8 cellular contexts compared by ENCODE assay signal in the genomic region with DNA sequence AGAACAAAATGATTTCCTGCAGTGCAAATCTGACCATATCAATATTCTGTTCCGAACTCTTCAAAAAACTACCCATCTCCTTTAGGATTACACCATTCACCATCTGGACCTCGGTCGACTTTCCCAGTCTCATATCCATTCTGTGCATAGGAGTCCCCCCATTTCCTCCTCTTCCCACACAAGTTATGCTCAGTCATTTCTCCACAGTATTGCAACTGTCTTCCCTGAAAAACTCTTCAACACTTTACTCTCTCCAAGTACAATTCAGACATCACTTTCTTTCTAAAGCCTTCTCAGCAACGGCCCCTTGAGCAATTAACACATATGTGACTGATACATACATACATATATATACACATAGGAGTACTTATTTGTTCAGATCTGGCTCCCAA. TPM values are rescaled to one million over a fixed set of nuclear protein-coding genes. Genes with fewer than 3 reads are reported as not detected.
DNase-seq lines count a peak whose midpoint lies in the region; TF ChIP-seq lines count a peak whose summit lies in the region.
"Had no signal": no experiment of that assay in that cellular context is flagged by ENCODE, and none has a peak within 500 bp of the region (broad histone marks: within the 10 kb centered on the region; RNA-seq: fewer than 3 reads in every experiment).

No MANE protein-coding gene starts in this region.

- H4K91ac ChIP-seq in mesenchymal stem cell (ENCODE audit: low read length): no peak overlapping the region

- H3K4ac ChIP-seq in mesenchymal stem cell (ENCODE audit: low read depth in 1 of 2, low read length in 2 of 2): no peak overlapping the region

- H3K4me2 ChIP-seq in mesenchymal stem cell (ENCODE audit: low read length, poor library complexity, severe bottlenecking): peak overlapping the region; percentile 89

- H3K4me3 ChIP-seq in mesenchymal stem cell (ENCODE audit: insufficient read depth in 1 of 2, low read depth in 1 of 2, low read length in 2 of 2): peak overlapping the region; percentile 86 to 94

- H3K4me3 Mint-ChIP-seq in type B pancreatic cell: no peak overlapping the region
- H3K4me3 Mint-ChIP-seq: dendritic cell treated with granulocyte-macrophage colony-stimulating factor and Interleukin-4, amounts not matched to agents 40 ng/mL and 50 ng/mL, for 4 days had no signal

- no peaks in the 10 kb centered on the region for H3K9me3 ChIP-seq in mesenchymal stem cell (ENCODE audit: control insufficient read depth, low read length)

- no peak overlapping the region for H3K27ac Mint-ChIP-seq in type B pancreatic cell
- H3K27ac Mint-ChIP-seq: dendritic cell treated with granulocyte-macrophage colony-stimulating factor and Interleukin-4, amounts not matched to agents 40 ng/mL and 50 ng/mL, for 4 days had no signal

- TF ChIP-seq CTCF in C4-2B (conservative IDR thresholded peaks at IDR 0.05) (no peak; the same call in 1 of the 2 replicates), VCaP (conservative IDR thresholded peaks at IDR 0.05) (no peak), type B pancreatic cell (conservative IDR thresholded peaks at IDR 0.05) (no peak)

- H3K79me1 ChIP-seq in mesenchymal stem cell (replicated peaks; ENCODE audit: low read length, poor library complexity, severe bottlenecking): peaks cover 10% of the 10 kb centered on the region

- no peak overlapping the region for H2BK5ac ChIP-seq in mesenchymal stem cell (ENCODE audit: low read depth, low read length, poor library complexity, severe bottlenecking)

- H3K9me3 Mint-ChIP-seq in type B pancreatic cell: no peaks in the 10 kb centered on the region
- H3K9me3 Mint-ChIP-seq: dendritic cell treated with granulocyte-macrophage colony-stimulating factor and Interleukin-4, amounts not matched to agents 40 ng/mL and 50 ng/mL, for 4 days had no signal

- H2BK15ac ChIP-seq in mesenchymal stem cell (ENCODE audit: low read depth, poor library complexity, severe bottlenecking): no peak overlapping the region

- H4K8ac ChIP-seq in mesenchymal stem cell (ENCODE audit: low read length): no peak overlapping the region

- H3K27me3 ChIP-seq in mesenchymal stem cell (ENCODE audit: control insufficient read depth in 1 of 2, insufficient read depth in 1 of 2, low read length in 2 of 2): no peaks in the 10 kb centered on the region

- no peak for DNase-seq in mesenchymal stem cell
- DNase-seq in type B pancreatic cell (ENCODE audit: extremely low spot score, unreplicated experiment): no peak
- DNase-seq in NOMO-1 treated with dmso at 0.1 percent for 144 hours (lab: John Stamatoyannopoulos, UW; ENCODE audit: unreplicated experiment): no peak
- DNase-seq in SHP77 (lab: John Stamatoyannopoulos, UW): no peak
- DNase-seq: T-helper 1 cell had no signal

- peak overlapping the region; percentile 93 for H3K9ac ChIP-seq in mesenchymal stem cell (ENCODE audit: low read length)

- no peak overlapping the region for H2AFZ ChIP-seq in mesenchymal stem cell (ENCODE audit: low read depth, low read length)

- H2BK12ac ChIP-seq in mesenchymal stem cell (ENCODE audit: low read length in 2 of 2): no peak overlapping the region

- H3K18ac ChIP-seq in mesenchymal stem cell (ENCODE audit: low read depth in 1 of 2, low read length in 2 of 2): no peak overlapping the region

- no peaks in the 10 kb centered on the region for H3K27me3 Mint-ChIP-seq in type B pancreatic cell
- H3K27me3 Mint-ChIP-seq: dendritic cell treated with granulocyte-macrophage colony-stimulating factor and Interleukin-4, amounts not matched to agents 40 ng/mL and 50 ng/mL, for 4 days had no signal

- H3K4me1 Mint-ChIP-seq in type B pancreatic cell (ENCODE audit: unreplicated experiment): peaks cover 8% of the 10 kb centered on the region

- H3K4me1 ChIP-seq in mesenchymal stem cell (ENCODE audit: control insufficient read depth, insufficient read depth, low read depth, low read length): peaks cover 2% of the 10 kb centered on the region

- H3K23ac ChIP-seq in mesenchymal stem cell (ENCODE audit: low read length in 2 of 2): no peak overlapping the region

- H2BK120ac ChIP-seq in mesenchymal stem cell (ENCODE audit: low read depth, low read length): peak overlapping the region; percentile 99

- H3K36me3 Mint-ChIP-seq in type B pancreatic cell: peaks cover 5% of the 10 kb centered on the region

- WGBS in mesenchymal stem cell: 84% methylated on average over 3 of the region's 4 CpGs

- H3K36me3 ChIP-seq in mesenchymal stem cell (ENCODE audit: control insufficient read depth in 1 of 2, insufficient read depth in 2 of 2, low read depth in 1 of 2, low read length in 2 of 2): no peaks in the 10 kb centered on the region

- H2AK5ac ChIP-seq in mesenchymal stem cell (ENCODE audit: low read length, severe bottlenecking): peak overlapping the region; percentile 41

- no peak overlapping the region for H3K14ac ChIP-seq in mesenchymal stem cell (ENCODE audit: low read length in 2 of 2)

- H3K27ac ChIP-seq in C4-2B (peak overlapping the region; percentile 88), VCaP (peak overlapping the region; percentile 92), mesenchymal stem cell (ENCODE audit: low read length, poor library complexity, severe bottlenecking) (peak overlapping the region; percentile 34)

RNA-seq across cellular contexts. Expression of a gene that starts 0.8 kb away (rescaled TPM):
- polyA plus RNA-seq in mesenchymal stem cell (2013, experiment 1 of 2): 2.3 TPM
- 2.3 TPM for polyA plus RNA-seq in mesenchymal stem cell (2013, experiment 2 of 2)
- 7.0 and 11.3 TPM in 2 replicates for total RNA-seq in type B pancreatic cell (ENCODE audit: low replicate concordance)

RNA-seq across cellular contexts. Expression of a gene that starts 10.3 kb away (rescaled TPM):
- 24.0 TPM for polyA plus RNA-seq in mesenchymal stem cell (2013, experiment 1 of 2)
- polyA plus RNA-seq in mesenchymal stem cell (2013, experiment 2 of 2): 23.7 TPM
- total RNA-seq in type B pancreatic cell (ENCODE audit: low replicate concordance): 68.4 and 72.7 TPM in 2 replicates

RNA-seq across cellular contexts. Expression of a gene that starts 17.4 kb away (rescaled TPM):
- 4.8 TPM for polyA plus RNA-seq in mesenchymal stem cell (2013, experiment 1 of 2)
- polyA plus RNA-seq in mesenchymal stem cell (2013, experiment 2 of 2): 5.3 TPM
- 8.3 and 8.7 TPM in 2 replicates for total RNA-seq in type B pancreatic cell (ENCODE audit: low replicate concordance)

RNA-seq across cellular contexts. Expression of a gene that starts 25.4 kb away (rescaled TPM):
- 37.5 TPM for polyA plus RNA-seq in mesenchymal stem cell (2013, experiment 1 of 2)
- polyA plus RNA-seq in mesenchymal stem cell (2013, experiment 2 of 2): 37.0 TPM
- 57.7 TPM in 2 replicates for total RNA-seq in type B pancreatic cell (ENCODE audit: low replicate concordance)

Comparison
In these comparisons a context has a peak if more than half of its experiments do, and no peak if none do; other contexts are left out.
1. H3K27ac ChIP-seq: peak in every context shown above with its lines; median percentile 92 in VCaP; 88 in C4-2B; 34 in mesenchymal stem cell.